Comparison of ENCODE assay signal across 9 cellular contexts in genomic region chr15:69973102-69973714, GRCh38.
A peak's percentile ranks its signal among the peaks of the same experiment; 100 is the strongest.
DNase-seq lines count a peak whose midpoint lies in the region; ATAC-seq and FAIRE-seq lines count a peak whose summit lies in the region.
"Had no signal": no experiment of that assay in that cellular context is flagged by ENCODE, and none has a peak within 500 bp of the region (broad histone marks: within the 10 kb centered on the region; RNA-seq: fewer than 3 reads in every experiment).

No MANE protein-coding gene starts in this region.

- H3K36me3 Mint-ChIP-seq in effector memory CD8-positive, alpha-beta T cell (ENCODE audit: insufficient read depth), result no peaks in the 10 kb centered on the region
- H3K36me3 Mint-ChIP-seq: T-cell had no signal

- H3K9me3 Mint-ChIP-seq in effector memory CD8-positive, alpha-beta T cell, result peaks cover 4 to 5% of the 10 kb centered on the region in 2 donors

- FAIRE-seq in RCC 7860 (lab: Jason Lieb, UNC), result no peak

- no peaks in the 10 kb centered on the region for H3K4me1 Mint-ChIP-seq in effector memory CD8-positive, alpha-beta T cell (ENCODE audit: low read depth in 2 of 2)
- H3K4me1 Mint-ChIP-seq: T-cell had no signal

- ATAC-seq in activated CD4-positive, CD25-positive, alpha-beta regulatory T cell treated with anti-CD3 and anti-CD28 coated beads, Interleukin-2, amount 50 U/mL, for 24 hours, result peak; percentile 58 to 77
- ATAC-seq in effector memory CD8-positive, alpha-beta T cell (replicated peaks), result peak; percentile 31
- no peak for ATAC-seq in HG03135 (IDR thresholded peaks at IDR 0.05; ENCODE audit: unreplicated experiment)

- peaks cover 38 to 68% of the 10 kb centered on the region in 2 donors for H3K27me3 Mint-ChIP-seq in effector memory CD8-positive, alpha-beta T cell

- H3K27ac Mint-ChIP-seq in effector memory CD8-positive, alpha-beta T cell, result no peak overlapping the region

- no peak for DNase-seq in activated CD4-positive, CD25-positive, alpha-beta regulatory T cell (lab: John Stamatoyannopoulos, UW)
- DNase-seq in RCC 7860 (ENCODE audit: low spot score) (peak; percentile 34), SKM-1 treated with dmso at 0.1 percent for 144 hours (lab: John Stamatoyannopoulos, UW; ENCODE audit: unreplicated experiment) (no peak), cerebellum (ENCODE audit: low spot score) (no peak)
- no peak for DNase-seq in effector memory CD8-positive, alpha-beta T cell
- DNase-seq in stimulated activated CD4-positive, alpha-beta T cell treated with anti-CD3 and anti-CD28 coated beads, Interleukin-1b, Interleukin-23, amount 100 ng/mL, for 48 hours, result peak; percentile 56

- H3K4me3 Mint-ChIP-seq in effector memory CD8-positive, alpha-beta T cell, result no peak overlapping the region
- H3K4me3 Mint-ChIP-seq: T-cell had no signal

Comparison
In these comparisons a context has a peak if more than half of its experiments do, and no peak if none do; other contexts are left out.
1. DNase-seq: peak in RCC 7860 (single experiment) and stimulated activated CD4-positive, alpha-beta T cell treated with anti-CD3 and anti-CD28 coated beads, Interleukin-1b, Interleukin-23, amount 100 ng/mL, for 48 hours (single experiment); none in activated CD4-positive, CD25-positive, alpha-beta regulatory T cell (0 of 4), effector memory CD8-positive, alpha-beta T cell (0 of 3), SKM-1 treated with dmso at 0.1 percent for 144 hours (single experiment) and cerebellum (single experiment).